Comparison of ENCODE assay signal across 9 cellular contexts in genomic region chr19:3575260-3575741, GRCh38. TPM values are rescaled to one million over a fixed set of nuclear protein-coding genes. Genes with fewer than 3 reads are reported as not detected.
DNase-seq lines count a peak whose midpoint lies in the region; ATAC-seq, FAIRE-seq and TF ChIP-seq lines count a peak whose summit lies in the region.
"Had no signal": no experiment of that assay in that cellular context is flagged by ENCODE, and none has a peak within 500 bp of the region (broad histone marks: within the 10 kb centered on the region; RNA-seq: fewer than 3 reads in every experiment).

No MANE protein-coding gene starts in this region.

- peak in 1 of 7 experiments; percentile 46 for DNase-seq in CD8-positive, alpha-beta T cell
- DNase-seq in UCSD-AML1 (lab: John Stamatoyannopoulos, UW; ENCODE audit: unreplicated experiment): peak; percentile 55
- DNase-seq in head of caudate nucleus: peak in 36 of 42 donors; percentile 34 to 77 (median 55)
- DNase-seq in RCC 7860 (ENCODE audit: low spot score): no peak
- no peak for DNase-seq in OCI-M2 (lab: John Stamatoyannopoulos, UW; ENCODE audit: unreplicated experiment)
- no peak for DNase-seq in ascending aorta (ENCODE audit: low spot score in 2 of 2)
- DNase-seq: activated CD8-positive, alpha-beta memory T cell treated with anti-CD3 and anti-CD28 coated beads, Interleukin-2, amount 10 ng/mL, durations not matched to agents 7 days and 5 days had no signal

- intact Hi-C loops in CD8-positive, alpha-beta T cell (cut with DNase I, micrococcal nuclease): no loop called here
- intact Hi-C loops in head of caudate nucleus (cut with DNase I) (loop anchor here (5.0 kb wide), 1 partner anchor 47 kb away; no protein-coding TSS in a partner anchor), ascending aorta (cut with DNase I) (no loop called here)

- H3K36me3 Mint-ChIP-seq in CD8-positive, alpha-beta T cell: peaks cover 12% of the 10 kb centered on the region

- peaks cover 15% of the 10 kb centered on the region for H3K4me1 ChIP-seq in CD8-positive, alpha-beta T cell (ENCODE audit: insufficient read depth, low read length)
- H3K4me1 ChIP-seq in HEK293 (ENCODE audit: control insufficient read depth, insufficient read depth, low read length): no peaks in the 10 kb centered on the region
- H3K4me1 ChIP-seq in ascending aorta: peaks cover 8 to 21% of the 10 kb centered on the region in 2 donors

- H3K9me3 Mint-ChIP-seq in CD8-positive, alpha-beta T cell: no peaks in the 10 kb centered on the region

- no peak for ATAC-seq in CD8-positive, alpha-beta T cell
- ATAC-seq in activated CD4-positive, CD25-positive, alpha-beta regulatory T cell treated with anti-CD3 and anti-CD28 coated beads, Interleukin-2, amount 50 U/mL, for 24 hours: no peak
- ATAC-seq: activated CD8-positive, alpha-beta memory T cell treated with anti-CD3 and anti-CD28 coated beads, Interleukin-2, amount 10 ng/mL, durations not matched to agents 7 days and 5 days had no signal

- H3K36me3 ChIP-seq in CD8-positive, alpha-beta T cell (ENCODE audit: insufficient read depth, low read length): no peaks in the 10 kb centered on the region
- peaks cover 9 to 19% of the 10 kb centered on the region in 2 experiments; a peak in 2 of 3 replicates for H3K36me3 ChIP-seq in HEK293 (ENCODE audit: control insufficient read depth in 2 of 2, insufficient read depth in 1 of 2, low read length in 2 of 2)
- peaks cover 0 to 6% of the 10 kb centered on the region in 2 donors for H3K36me3 ChIP-seq in ascending aorta

- H3K27me3 Mint-ChIP-seq in CD8-positive, alpha-beta T cell (ENCODE audit: low read depth): no peaks in the 10 kb centered on the region
- H3K27me3 Mint-ChIP-seq: activated CD8-positive, alpha-beta memory T cell treated with anti-CD3 and anti-CD28 coated beads, Interleukin-2, amount 10 ng/mL, durations not matched to agents 7 days and 5 days had no signal

- no peak overlapping the region for H3K27ac ChIP-seq in CD8-positive, alpha-beta T cell (ENCODE audit: low read depth, low read length)
- H3K27ac ChIP-seq in HEK293 (ENCODE audit: extremely low read depth, low read depth, low read length) (no peak overlapping the region), ascending aorta (no peak overlapping the region)

- peak overlapping the region; percentile 45 for H3K4me3 Mint-ChIP-seq in CD8-positive, alpha-beta T cell

- TF ChIP-seq CTCF in CD8-positive, alpha-beta T cell (IDR thresholded peaks at IDR 0.05): no peak
- TF ChIP-seq CTCF in HEK293 (tag by site-specific recombination; IDR thresholded peaks at IDR 0.05) (peak; percentile 43), ascending aorta (IDR thresholded peaks at IDR 0.05) (no peak)

- H3K4me1 Mint-ChIP-seq in CD8-positive, alpha-beta T cell (ENCODE audit: low read depth): peaks cover 18% of the 10 kb centered on the region

- H3K4me3 ChIP-seq in CD8-positive, alpha-beta T cell (ENCODE audit: low read depth, low read length): no peak overlapping the region
- H3K4me3 ChIP-seq in HEK293 (ENCODE audit: low read depth, low read length) (no peak overlapping the region), ascending aorta (no peak overlapping the region)

- H3K27me3 ChIP-seq in CD8-positive, alpha-beta T cell (ENCODE audit: insufficient read depth, low read length): no peaks in the 10 kb centered on the region
- no peaks in the 10 kb centered on the region for H3K27me3 ChIP-seq in ascending aorta

- H3K27ac Mint-ChIP-seq in CD8-positive, alpha-beta T cell: no peak overlapping the region
- H3K27ac Mint-ChIP-seq: activated CD8-positive, alpha-beta memory T cell treated with anti-CD3 and anti-CD28 coated beads, Interleukin-2, amount 10 ng/mL, durations not matched to agents 7 days and 5 days had no signal

- POLR2A ChIA-PET in CD8-positive, alpha-beta T cell (lab: Charles Lee): no interaction called here
- POLR2A ChIA-PET in HEK293 (lab: Yijun Ruan, JAX): interaction anchor here (1.0 kb wide), 1 partner anchor 22 kb away, joined by 4 read pairs; no protein-coding TSS in a partner anchor

- CTCF ChIA-PET in CD8-positive, alpha-beta T cell (lab: Charles Lee): interaction anchor here (0.7 to 1.2 kb wide), 4 partner anchors 10 to 47 kb away, joined by 3 to 5 read pairs (median 3); partner anchors contain the start of gene GIPC3
- CTCF ChIA-PET in HEK293 (lab: Yijun Ruan, JAX): interaction anchor here (0.6 to 2.4 kb wide), 8 partner anchors 11 to 1249 kb away, joined by 3 to 6 read pairs (median 3); partner anchors contain the start of genes GIPC3 and MFSD12

- FAIRE-seq in RCC 7860 (lab: Jason Lieb, UNC): no peak

- H3K9me3 ChIP-seq in CD8-positive, alpha-beta T cell (ENCODE audit: low read length): no peaks in the 10 kb centered on the region
- H3K9me3 ChIP-seq in HEK293 (ENCODE audit: control insufficient read depth, insufficient read depth, low read depth, low read length) (no peaks in the 10 kb centered on the region), ascending aorta (no peaks in the 10 kb centered on the region)

TF ChIP-seq in HEK293, 187 proteins besides CTCF, POLR2A, EP300 and RAD21:
- no peak for TF ChIP-seq ZSCAN16 (tag by site-specific recombination; IDR thresholded peaks at IDR 0.05)
- no peak for TF ChIP-seq ZNF473 (tag by site-specific recombination; IDR thresholded peaks at IDR 0.05)
- TF ChIP-seq BCL11B (tag by site-specific recombination; IDR thresholded peaks at IDR 0.05; ENCODE audit: low read depth): no peak
- peak; percentile 8; the same call in 1 of the 2 replicates for TF ChIP-seq PATZ1 (tag by site-specific recombination; IDR thresholded peaks at IDR 0.05)
- no peak for TF ChIP-seq ZBTB21 (tag by site-specific recombination; IDR thresholded peaks at IDR 0.05)
- 0 out of 2 replicates have a peak, but pooled peaks have one; percentile 17 for TF ChIP-seq SP7 (tag by site-specific recombination; IDR thresholded peaks at IDR 0.05)
- TF ChIP-seq KLF8 (tag by site-specific recombination; IDR thresholded peaks at IDR 0.05): peak; percentile 87; the same call in 1 of the 2 replicates
- TF ChIP-seq ZNF639 (tag by site-specific recombination; IDR thresholded peaks at IDR 0.05): peak; percentile 68; the same call in 1 of the 2 replicates
- TF ChIP-seq ZNF16 (tag by site-specific recombination; IDR thresholded peaks at IDR 0.05; ENCODE audit: low read depth): peak; percentile 99
- TF ChIP-seq ZNF394 (tag by site-specific recombination; IDR thresholded peaks at IDR 0.05; ENCODE audit: borderline replicate concordance): peak; percentile 92
- 0 out of 2 replicates have a peak, but pooled peaks have one; percentile 27 for TF ChIP-seq ZBTB17 (tag by site-specific recombination; IDR thresholded peaks at IDR 0.05)
- no peak for TF ChIP-seq GLI2 (tag by site-specific recombination; IDR thresholded peaks at IDR 0.05; ENCODE audit: borderline replicate concordance, low read depth)
- no peak for TF ChIP-seq HOXA7 (CRISPR knock-in tag; IDR thresholded peaks at IDR 0.05; ENCODE audit: borderline replicate concordance)
- peak; percentile 77; the same call in 1 of the 2 replicates for TF ChIP-seq ZNF580 (tag by site-specific recombination; IDR thresholded peaks at IDR 0.05)
- peak; percentile 46 for TF ChIP-seq ZNF654 (tag by site-specific recombination; IDR thresholded peaks at IDR 0.05; ENCODE audit: low read depth)

RNA-seq across cellular contexts. Expression of gene HMG20B, which starts 2.6 kb away (rescaled TPM):
- total RNA-seq in CD8-positive, alpha-beta T cell: 10 to 100 TPM; 32.3 to 37.8 TPM
- total RNA-seq in ascending aorta: 149 TPM

RNA-seq across cellular contexts. Expression of gene GIPC3, which starts 10.0 kb away (rescaled TPM):
- under 1 TPM; 0.19 to 0.49 TPM for total RNA-seq in CD8-positive, alpha-beta T cell
- total RNA-seq in ascending aorta: 6.1 TPM

RNA-seq across cellular contexts. Expression of gene MFSD12, which starts 17.9 kb away (rescaled TPM):
- total RNA-seq in CD8-positive, alpha-beta T cell: 10 to 100 TPM; 42.3 to 42.7 TPM
- total RNA-seq in ascending aorta: 133 TPM

RNA-seq across cellular contexts. Expression of gene TBXA2R, which starts 31.4 kb away (rescaled TPM):
- total RNA-seq in CD8-positive, alpha-beta T cell: 1 to 10 TPM; 2.3 to 2.6 TPM
- 37.8 TPM for total RNA-seq in ascending aorta

RNA-seq across cellular contexts. Expression of gene TEKTIP1, which starts 36.3 kb away (rescaled TPM):
- total RNA-seq in CD8-positive, alpha-beta T cell: 1 to 10 TPM; 5.2 to 6.4 TPM
- total RNA-seq in ascending aorta: not detected

Comparison
In these comparisons a context has a peak if more than half of its experiments do, and no peak if none do; other contexts are left out.
1. DNase-seq: peak in UCSD-AML1 (single experiment) and head of caudate nucleus (36 of 42); none in RCC 7860 (single experiment), OCI-M2 (single experiment) and ascending aorta (0 of 2).